Comparison of ENCODE assay signal across 22 cellular contexts in the genomic region with DNA sequence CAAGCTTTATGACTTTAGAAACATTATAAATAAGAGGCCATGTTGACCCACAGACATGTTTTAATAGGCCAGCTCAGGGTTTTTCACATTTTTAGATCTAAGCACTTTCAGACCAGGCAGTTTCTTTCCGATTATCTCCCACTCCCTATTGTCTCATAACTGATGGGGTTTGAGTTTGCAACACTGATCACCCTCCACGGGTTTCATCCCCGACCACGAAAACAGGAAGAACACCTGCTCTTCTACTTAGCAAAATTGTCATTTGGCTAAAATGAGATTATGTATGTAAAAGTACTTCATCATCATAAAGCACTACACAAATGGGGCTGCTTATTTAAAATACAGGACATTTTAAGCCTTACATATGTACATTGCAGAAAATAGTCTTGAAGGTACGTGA.
"Had no signal": no experiment of that assay in that cellular context is flagged by ENCODE, and none has a peak within 500 bp of the region (broad histone marks: within the 10 kb centered on the region; RNA-seq: fewer than 3 reads in every experiment).

No MANE protein-coding gene starts in this region.

- H3K4me1 ChIP-seq: gastrocnemius medialis, heart right ventricle, psoas muscle, right lobe of liver, suprapubic skin, thyroid gland, uterus had no signal

- H3K9me3 ChIP-seq: esophagus muscularis mucosa, gastrocnemius medialis, heart right ventricle, mucosa of descending colon, neutrophil, psoas muscle, right lobe of liver, suprapubic skin, thyroid gland, uterus had no signal

- H3K36me3 ChIP-seq: esophagus muscularis mucosa, gastrocnemius medialis, heart right ventricle, neutrophil, right lobe of liver, suprapubic skin, thyroid gland, uterus had no signal

- H3K27me3 Mint-ChIP-seq: type B pancreatic cell had no signal

- H3K4me3 ChIP-seq: esophagus muscularis mucosa, gastrocnemius medialis, heart right ventricle, mucosa of descending colon, psoas muscle, right lobe of liver, suprapubic skin, thyroid gland, uterus had no signal

- ATAC-seq: effector memory CD8-positive, alpha-beta T cell; gastrocnemius medialis; heart right ventricle; left lobe of liver; mucosa of descending colon; naive thymus-derived CD8-positive, alpha-beta T cell; psoas muscle; right lobe of liver; stimulated activated effector memory CD8-positive, alpha-beta T cell treated with anti-CD3 and anti-CD28 coated beads, Interleukin-12 subunit alpha, Interleukin-12 subunit beta, amount 100 ng/mL, for 72 hours; stimulated activated naive CD8-positive, alpha-beta T cell treated with anti-CD3 and anti-CD28 coated beads, Interleukin-15, Interleukin-2, amounts not matched to agents 100 U/mL and 50 U/mL, for 24 hours had no signal

- H3K27ac Mint-ChIP-seq: effector memory CD8-positive, alpha-beta T cell; stimulated activated effector memory CD8-positive, alpha-beta T cell treated with anti-CD3 and anti-CD28 coated beads, Interleukin-12 subunit alpha, Interleukin-12 subunit beta, amount 100 ng/mL, for 72 hours; type B pancreatic cell had no signal

- H3K4me3 Mint-ChIP-seq: effector memory CD8-positive, alpha-beta T cell; naive thymus-derived CD8-positive, alpha-beta T cell; stimulated activated effector memory CD8-positive, alpha-beta T cell treated with anti-CD3 and anti-CD28 coated beads, Interleukin-12 subunit alpha, Interleukin-12 subunit beta, amount 100 ng/mL, for 72 hours; type B pancreatic cell had no signal

- H3K4me1 Mint-ChIP-seq: stimulated activated effector memory CD8-positive, alpha-beta T cell treated with anti-CD3 and anti-CD28 coated beads, Interleukin-12 subunit alpha, Interleukin-12 subunit beta, amount 100 ng/mL, for 72 hours had no signal

- H3K27me3 ChIP-seq: esophagus muscularis mucosa, gastrocnemius medialis, heart right ventricle, neutrophil, right lobe of liver, suprapubic skin, thyroid gland, uterus had no signal

- DNase-seq: effector memory CD8-positive, alpha-beta T cell; gastrocnemius medialis; heart right ventricle; hypothalamus; kidney glomerular epithelial cell; mucosa of descending colon; naive thymus-derived CD8-positive, alpha-beta T cell; psoas muscle; retina; right lobe of liver; stimulated activated CD4-positive, alpha-beta T cell treated with anti-CD3 and anti-CD28 coated beads, Interleukin-4, amount 100 ng/mL, for 1 hour; stimulated activated CD8-positive, alpha-beta memory T cell treated with anti-CD3 and anti-CD28 coated beads, Interleukin-4, amount 100 ng/mL, for 48 hours; stimulated activated naive CD8-positive, alpha-beta T cell treated with anti-CD3 and anti-CD28 coated beads, Interleukin-15, Interleukin-2, amounts not matched to agents 100 U/mL and 50 U/mL, for 24 hours; thyroid gland; uterus had no signal

- H3K27ac ChIP-seq: epithelial cell of prostate, esophagus muscularis mucosa, gastrocnemius medialis, heart right ventricle, neutrophil, psoas muscle, right lobe of liver, suprapubic skin, thyroid gland, uterus had no signal

- H3K9me3 Mint-ChIP-seq: effector memory CD8-positive, alpha-beta T cell; naive thymus-derived CD8-positive, alpha-beta T cell; stimulated activated effector memory CD8-positive, alpha-beta T cell treated with anti-CD3 and anti-CD28 coated beads, Interleukin-12 subunit alpha, Interleukin-12 subunit beta, amount 100 ng/mL, for 72 hours; type B pancreatic cell had no signal
